ENCODE assay signal across 21 cellular contexts in the genomic region with DNA sequence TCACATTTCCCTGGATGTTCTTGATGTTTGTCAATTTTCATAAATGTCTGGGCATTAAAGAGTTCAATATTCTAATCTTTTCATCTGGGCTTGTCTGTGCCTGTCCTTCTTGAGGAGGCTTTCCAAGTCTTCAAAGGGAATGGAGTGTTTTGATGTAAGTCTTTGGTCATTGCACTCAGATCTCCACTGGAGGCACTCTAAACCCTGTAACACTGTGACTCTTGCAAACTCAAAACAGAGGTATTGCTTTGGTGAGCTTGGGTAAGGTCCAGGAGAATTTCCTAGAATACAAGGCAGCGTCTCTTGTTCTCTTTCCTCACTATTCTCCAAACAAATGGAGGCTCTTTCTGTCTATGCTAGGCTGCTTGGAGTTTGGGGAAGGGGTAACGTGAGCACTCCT.
A peak's percentile ranks its signal among the peaks of the same experiment; 100 is the strongest.
DNase-seq lines count a peak whose midpoint lies in the region; ATAC-seq and TF ChIP-seq lines count a peak whose summit lies in the region.
"Had no signal": no experiment of that assay in that cellular context is flagged by ENCODE, and none has a peak within 500 bp of the region (broad histone marks: within the 10 kb centered on the region; RNA-seq: fewer than 3 reads in every experiment).

No MANE protein-coding gene starts in this region.

- WGBS in upper lobe of left lung, 2 donors, result 76 to 80% methylated on average over 1 to 2 of the region's 2 CpGs
- 64% methylated on average over 2 of the region's 2 CpGs for WGBS in mammary epithelial cell (ENCODE audit: low coverage, missing lambda C conversion rate)

- H3K4me3 ChIP-seq in brain microvascular endothelial cell (ENCODE audit: low read depth, low read length), result no peak overlapping the region
- no peak overlapping the region for H3K4me3 ChIP-seq in upper lobe of left lung
- H3K4me3 ChIP-seq in mammary epithelial cell (replicated peaks in 1 of 3; ENCODE audit: insufficient read depth in 1 of 3, low read depth in 2 of 3, low read length in 3 of 3), result no peak overlapping the region
- H3K4me3 ChIP-seq: coronary artery, psoas muscle, smooth muscle cell had no signal

- BruUV-seq in mammary epithelial cell (replicated peaks; lab: Mats Ljungman, UMichigan), result no TSS peak

- TF ChIP-seq EP300 in upper lobe of left lung (IDR thresholded peaks at IDR 0.05), result no peak

- no peaks in the 10 kb centered on the region for H3K36me3 ChIP-seq in brain microvascular endothelial cell (replicated peaks)
- no peaks in the 10 kb centered on the region for H3K36me3 ChIP-seq in upper lobe of left lung
- H3K36me3 ChIP-seq in mammary epithelial cell (ENCODE audit: insufficient read depth, low read length), result no peaks in the 10 kb centered on the region

- no peak overlapping the region for H3K27ac ChIP-seq in C4-2B
- H3K27ac ChIP-seq in brain microvascular endothelial cell, result no peak overlapping the region
- H3K27ac ChIP-seq in upper lobe of left lung, result no peak overlapping the region
- H3K27ac ChIP-seq in mammary epithelial cell (ENCODE audit: insufficient read depth, low read depth, low read length), result no peak overlapping the region
- H3K27ac ChIP-seq: coronary artery, psoas muscle had no signal

- intact Hi-C loops in mammary epithelial cell (cut with micrococcal nuclease), result no loop called here

- no peak overlapping the region for H3K4me2 ChIP-seq in mammary epithelial cell (ENCODE audit: insufficient read depth, low read depth, low read length)
- H3K4me2 ChIP-seq: smooth muscle cell had no signal

- H3K79me2 ChIP-seq in mammary epithelial cell (ENCODE audit: insufficient read depth, low read length), result no peaks in the 10 kb centered on the region

- ATAC-seq in upper lobe of left lung (ENCODE audit: low FRiP score in 2 of 2), result no peak
- ATAC-seq in HG03280 (IDR thresholded peaks at IDR 0.05; ENCODE audit: unreplicated experiment), result no peak
- ATAC-seq: psoas muscle had no signal

- TF ChIP-seq CTCF in C4-2B (conservative IDR thresholded peaks at IDR 0.05) (peak; percentile 30), brain microvascular endothelial cell (IDR thresholded peaks at IDR 0.05; ENCODE audit: low read depth, low read length, missing control alignments) (peak; percentile 34), GM10248 (IDR thresholded peaks at IDR 0.05; ENCODE audit: control extremely low read depth, extremely low read depth, low read depth, missing control alignments) (no peak), upper lobe of left lung (IDR thresholded peaks at IDR 0.05) (no peak), mammary epithelial cell (conservative IDR thresholded peaks at IDR 0.05 in 1 of 2, IDR thresholded peaks at IDR 0.05 in 1 of 2; ENCODE audit: extremely low read depth in 1 of 2, insufficient read depth in 1 of 2, low read depth in 1 of 2, low read length in 2 of 2) (peak in 1 of 2 donors; percentile 19)

- no peaks in the 10 kb centered on the region for H3K9me3 ChIP-seq in upper lobe of left lung
- H3K9me3 ChIP-seq in mammary epithelial cell (replicated peaks; ENCODE audit: insufficient read depth, low read length), result no peaks in the 10 kb centered on the region

- H3K27me3 ChIP-seq in brain microvascular endothelial cell (replicated peaks), result no peaks in the 10 kb centered on the region
- H3K27me3 ChIP-seq in upper lobe of left lung, result no peaks in the 10 kb centered on the region
- H3K27me3 ChIP-seq in mammary epithelial cell (ENCODE audit: insufficient read depth, low read length), result no peaks in the 10 kb centered on the region

- H3K9ac ChIP-seq in mammary epithelial cell (ENCODE audit: insufficient read depth, low read length), result no peak overlapping the region

- CTCF ChIA-PET in GM10248 (lab: Yijun Ruan, JAX) (interaction anchor here (2.5 kb wide), 1 partner anchor 10 kb away, joined by 9 read pairs; no protein-coding TSS in a partner anchor), mammary epithelial cell (lab: Charles Lee; ENCODE audit: low non-redundant PET) (no interaction called here)

- H3K4me1 ChIP-seq in upper lobe of left lung, result no peaks in the 10 kb centered on the region
- no peaks in the 10 kb centered on the region for H3K4me1 ChIP-seq in mammary epithelial cell (ENCODE audit: insufficient read depth, low read length)
- H3K4me1 ChIP-seq: psoas muscle had no signal

- DNase-seq in M059J (ENCODE audit: low read depth), result peak; percentile 1
- no peak for DNase-seq in brain microvascular endothelial cell
- DNase-seq in iPS-NIHi7 (ENCODE audit: extremely low spot score), result peak; percentile 45
- DNase-seq in GM10248 (ENCODE audit: extremely low spot score), result no peak
- DNase-seq in upper lobe of left lung, result no peak
- no peak for DNase-seq in mammary epithelial cell
- DNase-seq: ACHN; activated naive CD4-positive, alpha-beta T cell treated with anti-CD3 and anti-CD28 coated beads, Interleukin-2, amount 50 U/mL, for 16 hours; activated T-cell treated with anti-CD3 and anti-CD28 coated beads, Interleukin-2, amount 50 U/mL, for 48 hours; CD4-positive, alpha-beta T cell; DMS153; foreskin melanocyte; HFFc6; NCI-H2107; NCI-H526; psoas muscle; stimulated activated CD4-positive, alpha-beta T cell treated with anti-CD3 and anti-CD28 coated beads, Interleukin-4, amount 100 ng/mL, for 4 hours had no signal

- dilution Hi-C loops in mammary epithelial cell (cut with HindIII; ENCODE audit: low sequenced_read_pairs), result no loop called here

- in situ Hi-C loops in brain microvascular endothelial cell (cut with HindIII; ENCODE audit: low pct_ligation_motif_present, low sequenced_read_pairs), result no loop called here
- in situ Hi-C loops in mammary epithelial cell (cut with MboI; ENCODE audit: low sequenced_read_pairs in 2 of 2), result no loop called here

- H2AFZ ChIP-seq in mammary epithelial cell (ENCODE audit: low read depth, low read length), result no peak overlapping the region

- H4K20me1 ChIP-seq in mammary epithelial cell (ENCODE audit: insufficient read depth, low read length), result no peaks in the 10 kb centered on the region

- POLR2A ChIA-PET in GM10248 (lab: Yijun Ruan, JAX), result no interaction called here

- TF ChIP-seq POLR2A in upper lobe of left lung (IDR thresholded peaks at IDR 0.05), result no peak

Comparison
In these comparisons a context has a peak if more than half of its experiments do, and no peak if none do; other contexts are left out.
1. CTCF ChIP-seq: peak in C4-2B (single experiment) and brain microvascular endothelial cell (single experiment); none in GM10248 (single experiment) and upper lobe of left lung (0 of 6).
2. DNase-seq: peak in M059J (single experiment) and iPS-NIHi7 (single experiment); none in brain microvascular endothelial cell (single experiment), GM10248 (single experiment), upper lobe of left lung (0 of 2) and mammary epithelial cell (single experiment).